20 cellular contexts compared by ENCODE assay signal in genomic region chr7:155585532-155585895, GRCh38. TPM values are rescaled to one million over a fixed set of nuclear protein-coding genes. Genes with fewer than 3 reads are reported as not detected.
DNase-seq lines count a peak whose midpoint lies in the region; ATAC-seq, FAIRE-seq and TF ChIP-seq lines count a peak whose summit lies in the region.
"Had no signal": no experiment of that assay in that cellular context is flagged by ENCODE, and none has a peak within 500 bp of the region (broad histone marks: within the 10 kb centered on the region; RNA-seq: fewer than 3 reads in every experiment).

No MANE protein-coding gene starts in this region.

- no peak for TF ChIP-seq CTCF in CD14-positive monocyte (IDR thresholded peaks at IDR 0.05)
- no peak for TF ChIP-seq CTCF in VCaP (conservative IDR thresholded peaks at IDR 0.05)
- no peak for TF ChIP-seq CTCF in endothelial cell (IDR thresholded peaks at IDR 0.05; ENCODE audit: unreplicated experiment)

- DNase-seq in CD14-positive monocyte (ENCODE audit: low spot score), result no peak
- no peak for DNase-seq in GM18507 (ENCODE audit: extremely low spot score, insufficient read length, low read depth)
- DNase-seq in endothelial cell (ENCODE audit: low spot score), result no peak
- no peak for DNase-seq in COLO829 (ENCODE audit: low spot score)
- DNase-seq in activated CD8-positive, alpha-beta memory T cell treated with anti-CD3 and anti-CD28 coated beads for 24 hours, result no peak
- DNase-seq: CD4-positive, alpha-beta memory T cell; DMS153; NCI-H1105; NCI-H146; NCI-H2029 treated with DMSO at 0.1 percent for 48 hours; NCI-H2171 treated with DMSO at 0.1 percent for 48 hours; NCI-H446 had no signal

- peak overlapping the region; percentile 18; the same call in 1 of the 2 replicates for H3K27ac ChIP-seq in VCaP
- H3K27ac ChIP-seq: BLaER1 had no signal

- H3K4me3 Mint-ChIP-seq in CD14-positive monocyte (peak overlapping the region in 1 of 2 donors; percentile 63), endothelial cell (ENCODE audit: unreplicated experiment) (no peak overlapping the region)
- H3K4me3 Mint-ChIP-seq: CD4-positive, alpha-beta memory T cell had no signal

- intact Hi-C loops in CD14-positive monocyte (cut with micrococcal nuclease), result no loop called here

- ATAC-seq in GM18502 (IDR thresholded peaks at IDR 0.05; ENCODE audit: poor library complexity, unreplicated experiment), result no peak
- ATAC-seq: Right ventricle myocardium inferior had no signal

- H3K27me3 Mint-ChIP-seq in CD14-positive monocyte (ENCODE audit: low read depth in 3 of 3), result peaks cover 1 to 8% (median 2%) of the 10 kb centered on the region in 3 donors
- H3K27me3 Mint-ChIP-seq in endothelial cell (ENCODE audit: unreplicated experiment), result peaks cover 5% of the 10 kb centered on the region

- FAIRE-seq in GM18507 (lab: Jason Lieb, UNC), result peak; percentile 5
- FAIRE-seq: G401.6, H54 had no signal

- H3K4me1 Mint-ChIP-seq in CD14-positive monocyte (peaks cover 47% of the 10 kb centered on the region), endothelial cell (ENCODE audit: unreplicated experiment) (peaks cover 5% of the 10 kb centered on the region)

- H3K27ac Mint-ChIP-seq in CD14-positive monocyte (peak overlapping the region in 5 of 7 donors; percentile 6 to 58 (median 30)), endothelial cell (ENCODE audit: unreplicated experiment) (peak overlapping the region; percentile 25)
- H3K27ac Mint-ChIP-seq: CD4-positive, alpha-beta memory T cell had no signal

- H3K9me3 Mint-ChIP-seq in CD14-positive monocyte (peaks cover 0 to 2% (median 0%) of the 10 kb centered on the region in 7 donors), endothelial cell (ENCODE audit: unreplicated experiment) (no peaks in the 10 kb centered on the region)
- H3K9me3 Mint-ChIP-seq: CD4-positive, alpha-beta memory T cell had no signal

- H3K36me3 Mint-ChIP-seq in CD14-positive monocyte (no peaks in the 10 kb centered on the region), endothelial cell (ENCODE audit: low read depth, unreplicated experiment) (peaks cover 6% of the 10 kb centered on the region)
- H3K36me3 Mint-ChIP-seq: CD4-positive, alpha-beta memory T cell had no signal

RNA-seq across cellular contexts. Expression of gene CNPY1, which starts 39.2 kb away (rescaled TPM):
- polyA plus RNA-seq in CD14-positive monocyte, result not detected
- not detected for total RNA-seq in endothelial cell (ENCODE audit: unreplicated experiment)
- total RNA-seq: CD4-positive, alpha-beta memory T cell; HT-29; Right ventricle myocardium inferior; SK-MEL-5 had no signal
- polyA plus RNA-seq: CD4-positive, alpha-beta memory T cell had no signal

RNA-seq across cellular contexts. Expression of gene RBM33, which starts 58.9 kb away (rescaled TPM):
- polyA plus RNA-seq in CD14-positive monocyte, result 10 to 100 TPM; 15.0 to 22.2 TPM
- 65.3 TPM for total RNA-seq in endothelial cell (ENCODE audit: unreplicated experiment)
